ENCODE assay signal across 1 cellular context in the genomic region with DNA sequence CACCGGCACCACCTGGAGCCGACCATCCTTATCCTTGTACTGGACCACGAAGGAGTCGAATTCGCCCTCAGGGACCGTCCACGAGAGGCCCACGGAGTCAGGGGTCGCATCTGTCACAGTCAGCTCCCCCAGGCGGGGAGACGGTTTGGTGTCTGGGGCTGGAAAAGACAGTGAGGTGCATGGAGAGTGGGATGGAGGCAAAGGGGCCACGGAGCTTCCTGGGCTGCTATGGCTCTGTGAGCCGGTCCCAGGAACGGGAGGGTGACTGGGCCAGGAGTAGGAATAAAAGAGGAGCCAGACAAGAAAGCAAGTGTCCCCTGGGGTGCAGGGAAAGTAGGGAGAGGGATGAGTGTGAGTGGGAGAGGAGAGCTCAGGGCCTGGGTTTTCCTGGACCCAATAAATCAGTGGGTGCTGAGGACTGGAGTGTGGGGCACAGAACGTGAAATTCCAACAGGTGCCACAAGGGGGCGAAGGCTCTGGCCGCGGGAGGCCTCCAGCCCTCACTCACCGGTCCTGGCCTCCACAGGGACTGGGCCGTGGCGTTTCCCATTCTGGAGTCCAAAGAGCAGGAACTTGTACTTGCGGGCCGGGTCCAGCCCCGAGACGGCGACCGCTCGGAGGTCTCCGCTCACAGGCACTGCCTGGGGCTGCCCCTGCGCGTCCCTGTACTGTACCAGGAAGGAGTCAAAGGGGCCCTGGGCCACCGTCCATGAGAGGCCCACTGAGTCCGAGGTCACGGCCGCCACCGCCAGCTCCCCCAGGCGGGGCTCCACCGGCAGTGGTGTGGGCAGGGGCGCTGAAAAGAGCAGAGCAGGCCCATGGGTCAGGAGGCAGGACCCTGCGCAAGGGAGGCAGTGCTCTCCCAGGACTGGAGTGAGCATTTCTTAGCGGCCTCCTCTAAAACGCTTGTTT.
A peak's percentile ranks its signal among the peaks of the same experiment; 100 is the strongest.
TF ChIP-seq lines count a peak whose summit lies in the region.

No MANE protein-coding gene starts in this region.

TF ChIP-seq in HEK293T, 16 proteins besides CTCF, POLR2A, EP300 and RAD21 (continued from another document):
- TF ChIP-seq, protein P1, sequence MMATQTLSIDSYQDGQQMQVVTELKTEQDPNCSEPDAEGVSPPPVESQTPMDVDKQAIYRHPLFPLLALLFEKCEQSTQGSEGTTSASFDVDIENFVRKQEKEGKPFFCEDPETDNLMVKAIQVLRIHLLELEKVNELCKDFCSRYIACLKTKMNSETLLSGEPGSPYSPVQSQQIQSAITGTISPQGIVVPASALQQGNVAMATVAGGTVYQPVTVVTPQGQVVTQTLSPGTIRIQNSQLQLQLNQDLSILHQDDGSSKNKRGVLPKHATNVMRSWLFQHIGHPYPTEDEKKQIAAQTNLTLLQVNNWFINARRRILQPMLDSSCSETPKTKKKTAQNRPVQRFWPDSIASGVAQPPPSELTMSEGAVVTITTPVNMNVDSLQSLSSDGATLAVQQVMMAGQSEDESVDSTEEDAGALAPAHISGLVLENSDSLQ (IDR thresholded peaks at IDR 0.05): peak; percentile 25; the same call in 1 of the 2 replicates
